Comparison of ENCODE assay signal across 8 cellular contexts in genomic region chr3:9809615-9810356, GRCh38. TPM values are rescaled to one million over a fixed set of nuclear protein-coding genes. Genes with fewer than 3 reads are reported as not detected.
DNase-seq lines count a peak whose midpoint lies in the region; ATAC-seq and TF ChIP-seq lines count a peak whose summit lies in the region.

Gene TTLL3, plus strand, starts transcription at chr3:9810262. Its CDS starts 400 bp downstream, at chr3:9810662.

- no peaks in the 10 kb centered on the region for H3K9me3 ChIP-seq in Caco-2

- H3K27me3 ChIP-seq in Caco-2 (replicated peaks; ENCODE audit: control insufficient read depth, insufficient read depth, low read length): no peaks in the 10 kb centered on the region

- H3K4me3 ChIP-seq in Caco-2 (ENCODE audit: low read depth, low read length): peak within 1 kb of the TSS; percentile 61
- peak within 1 kb of the TSS; percentile 62 for H3K4me3 ChIP-seq in LNCaP clone FGC (ENCODE audit: low read depth, low read length)

- H3K4me3 Mint-ChIP-seq in Caco-2 (ENCODE audit: unreplicated experiment): peak within 1 kb of the TSS; percentile 47

- H3K27ac Mint-ChIP-seq in Caco-2 (ENCODE audit: unreplicated experiment): peak within 1 kb of the TSS; percentile 87

- no peaks in the 10 kb centered on the region for H3K9me3 Mint-ChIP-seq in Caco-2 (ENCODE audit: unreplicated experiment)

- TF ChIP-seq CTCF in Caco-2 (IDR thresholded peaks at IDR 0.05; ENCODE audit: insufficient read depth in 1 of 2, low read depth in 1 of 2, low read length in 1 of 2, severe bottlenecking in 1 of 2, unreplicated experiment in 1 of 2): no peak
- TF ChIP-seq CTCF in GM20000 (IDR thresholded peaks at IDR 0.05; ENCODE audit: extremely low read depth, missing control alignments): no peak
- no peak for TF ChIP-seq CTCF in LNCaP clone FGC (IDR thresholded peaks at IDR 0.05; ENCODE audit: control insufficient read depth, extremely low read depth, insufficient read depth)

- POLR2A ChIA-PET in Caco-2 (lab: Charles Lee): interaction anchor here (0.5 to 1.9 kb wide), 2 partner anchors 17 to 79 kb away, joined by 5 to 8 read pairs; partner anchors contain the start of genes ARPC4 and BRPF1

- intact Hi-C loops in Caco-2 (cut with micrococcal nuclease; ENCODE audit: unreplicated experiment): loop anchor here (2.0 kb wide), 1 partner anchor 35 kb away; the partner anchor contains the start of gene RPUSD3
- intact Hi-C loops in left cardiac atrium (cut with DNase I): loop anchor here in 1 of 2 donors (10.0 kb wide), 1 partner anchor 75 kb away; the partner anchor contains the start of gene BRPF1

- BruUV-seq in Caco-2 (replicated peaks; lab: Mats Ljungman, UMichigan): no TSS peak

- peaks cover 50% of the 10 kb centered on the region for H3K36me3 Mint-ChIP-seq in Caco-2 (ENCODE audit: insufficient read depth, unreplicated experiment)

- peaks cover 6% of the 10 kb centered on the region for H3K4me1 Mint-ChIP-seq in Caco-2 (ENCODE audit: low read depth, unreplicated experiment)

- DNase-seq in Caco-2: peak; percentile 65 to 71
- peak; percentile 77 for DNase-seq in GM20000 (ENCODE audit: low spot score)
- no peak for DNase-seq in LNCaP clone FGC (ENCODE audit: low read depth)
- DNase-seq in T-helper 1 cell: peak in 4 of 5 donors; percentile 28 to 54 (median 36)
- peak in 54 of 58 donors; percentile 18 to 74 (median 53) for DNase-seq in anterior cingulate cortex (lab: John Stamatoyannopoulos, UW)
- peak; percentile 86 for DNase-seq in left cardiac atrium
- DNase-seq in pons (ENCODE audit: low spot score): peak; percentile 59

- ATAC-seq in left cardiac atrium (peak; percentile 92 to 93), GM21526 (IDR thresholded peaks at IDR 0.05; ENCODE audit: low FRiP score, unreplicated experiment) (no peak)

- CTCF ChIA-PET in Caco-2 (lab: Charles Lee): interaction anchor here (0.7 to 1.8 kb wide), 3 partner anchors 27 to 137 kb away, joined by 3 to 7 read pairs (median 3); partner anchors contain the start of gene IL17RC

- H3K36me3 ChIP-seq in Caco-2 (ENCODE audit: control insufficient read depth, insufficient read depth, low read length): no peaks in the 10 kb centered on the region; the same call in 1 of the 2 replicates

- no peaks in the 10 kb centered on the region for H3K27me3 Mint-ChIP-seq in Caco-2 (ENCODE audit: insufficient read depth, unreplicated experiment)

- H3K4me1 ChIP-seq in Caco-2: peaks cover 12% of the 10 kb centered on the region

RNA-seq across cellular contexts. Expression of gene TTLL3, which starts in this region (rescaled TPM):
- total RNA-seq in Caco-2 (2022) (10.3 and 13.3 TPM in 2 replicates), left cardiac atrium (10 to 100 TPM; 15.4 to 20.4 TPM)
